In the genomic region with DNA sequence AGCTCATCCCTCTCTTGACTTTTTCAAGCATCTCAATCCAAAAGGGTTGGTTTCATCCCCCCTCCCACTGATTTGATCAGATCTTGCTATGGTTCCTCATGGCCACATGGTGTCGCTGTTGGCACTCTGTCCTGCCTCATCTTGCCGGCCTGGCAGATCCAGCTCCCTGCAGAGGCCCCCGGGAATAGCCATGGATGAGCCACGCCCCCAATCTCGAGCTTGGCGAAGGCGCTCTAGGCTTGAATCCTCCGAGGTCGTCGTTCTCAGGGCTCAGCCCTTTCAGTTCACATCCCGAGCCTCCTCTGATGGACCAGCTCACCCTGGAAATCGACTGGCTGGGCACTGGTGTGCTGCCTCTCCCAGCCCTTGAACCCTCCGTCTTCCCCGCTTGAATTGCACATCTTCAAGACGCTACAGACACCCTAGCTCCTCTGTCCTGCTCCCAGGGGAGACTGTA, we compare ENCODE assay signal across 8 cellular contexts.
DNase-seq lines count a peak whose midpoint lies in the region; ATAC-seq and TF ChIP-seq lines count a peak whose summit lies in the region.

No MANE protein-coding gene starts in this region.

- H3K27me3 ChIP-seq in right atrium auricular region = no peaks in the 10 kb centered on the region

- no peaks in the 10 kb centered on the region for H3K9me3 ChIP-seq in right atrium auricular region

- no peak overlapping the region for H3K27ac ChIP-seq in right atrium auricular region

- no peaks in the 10 kb centered on the region for H3K36me3 ChIP-seq in right atrium auricular region

- H3K4me1 ChIP-seq in right atrium auricular region = peaks cover 0 to 8% of the 10 kb centered on the region in 2 donors

- peak; percentile 79 to 91 for TF ChIP-seq CTCF in right atrium auricular region (IDR thresholded peaks at IDR 0.05)

- peak overlapping the region in 1 of 2 donors; percentile 24 for H3K4me3 ChIP-seq in right atrium auricular region

- peak; percentile 56 for ATAC-seq in HG03354 (IDR thresholded peaks at IDR 0.05; ENCODE audit: poor library complexity, severe bottlenecking, unreplicated experiment)
- no peak for ATAC-seq in HG03460 (IDR thresholded peaks at IDR 0.05; ENCODE audit: unreplicated experiment)
- ATAC-seq in GM18519 (IDR thresholded peaks at IDR 0.05; ENCODE audit: low FRiP score, unreplicated experiment) = no peak

- DNase-seq in DMS79 treated with DMSO at 0.1 percent for 48 hours (lab: John Stamatoyannopoulos, UW) (peak; percentile 66), NCI-H524 (lab: John Stamatoyannopoulos, UW) (peak; percentile 80 to 88), amniotic stem cell (lab: John Stamatoyannopoulos, UW) (peak; percentile 40), right atrium auricular region (ENCODE audit: low spot score) (peak; percentile 62), putamen (ENCODE audit: low spot score) (peak; percentile 47)
